Comparison of ENCODE assay signal across 8 cellular contexts in the genomic region with DNA sequence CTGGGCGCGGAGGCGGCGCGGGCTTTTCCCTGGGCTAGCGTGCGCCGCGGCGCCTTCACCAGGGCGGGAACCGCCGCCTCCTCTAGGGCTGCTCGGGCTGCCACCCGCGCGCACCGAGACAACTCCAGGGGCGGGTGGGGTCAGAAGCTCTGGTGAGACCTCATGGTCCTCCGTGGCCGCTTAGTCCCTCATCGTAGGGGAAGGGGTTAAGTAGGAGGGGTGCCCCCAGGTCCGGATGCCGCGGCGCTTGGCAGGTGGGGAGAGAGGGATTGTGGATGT. TPM values are rescaled to one million over a fixed set of nuclear protein-coding genes. Genes with fewer than 3 reads are reported as not detected.
A peak's percentile ranks its signal among the peaks of the same experiment; 100 is the strongest.
DNase-seq lines count a peak whose midpoint lies in the region; ATAC-seq and TF ChIP-seq lines count a peak whose summit lies in the region.

No MANE protein-coding gene starts in this region.

- no peaks in the 10 kb centered on the region for H3K36me3 Mint-ChIP-seq in neural crest cell (ENCODE audit: low read depth)

- no peak for TF ChIP-seq CTCF in GM13976 (IDR thresholded peaks at IDR 0.05; ENCODE audit: borderline replicate concordance, control extremely low read depth, extremely low read depth, insufficient read depth, missing control alignments)
- TF ChIP-seq CTCF in fibroblast of mammary gland (conservative IDR thresholded peaks at IDR 0.05; ENCODE audit: control insufficient read depth, insufficient read depth, low read depth, low read length), result no peak
- TF ChIP-seq CTCF in neural crest cell (conservative IDR thresholded peaks at IDR 0.05), result no peak

- H3K27me3 Mint-ChIP-seq in neural crest cell (ENCODE audit: low read depth), result peaks cover 64% of the 10 kb centered on the region

- ATAC-seq in GM19467 (IDR thresholded peaks at IDR 0.05; ENCODE audit: unreplicated experiment) (no peak), HG03469 (IDR thresholded peaks at IDR 0.05; ENCODE audit: unreplicated experiment) (no peak), HG02798 (IDR thresholded peaks at IDR 0.05; ENCODE audit: poor library complexity, unreplicated experiment) (no peak), HG03108 (IDR thresholded peaks at IDR 0.05; ENCODE audit: unreplicated experiment) (no peak)

- no peaks in the 10 kb centered on the region for H3K9me3 Mint-ChIP-seq in neural crest cell

- DNase-seq in GM13976 (ENCODE audit: low spot score) (peak; percentile 50), SJCRH30 (peak in 1 of 2 experiments; percentile 11), fibroblast of mammary gland (ENCODE audit: low read depth) (no peak), neural crest cell (ENCODE audit: low read depth, low spot score) (no peak)

- H3K4me1 ChIP-seq in SJCRH30, result peaks cover 2% of the 10 kb centered on the region; the same call in 1 of the 2 replicates

- H3K27ac ChIP-seq in SJCRH30, result no peak overlapping the region

- H3K27ac Mint-ChIP-seq in neural crest cell (ENCODE audit: unreplicated experiment), result no peak overlapping the region

- H3K27me3 ChIP-seq in SJCRH30, result peaks cover 44% of the 10 kb centered on the region

- H3K36me3 ChIP-seq in SJCRH30, result no peaks in the 10 kb centered on the region

- H3K4me3 ChIP-seq in SJCRH30, result peak overlapping the region; percentile 50
- peak overlapping the region; percentile 48 for H3K4me3 ChIP-seq in fibroblast of mammary gland (ENCODE audit: control insufficient read depth, low read depth, low read length)

- peaks cover 31% of the 10 kb centered on the region for H3K4me1 Mint-ChIP-seq in neural crest cell

- peak overlapping the region; percentile 74 for H3K4me3 Mint-ChIP-seq in neural crest cell

- in situ Hi-C loops in GM13976 (cut with MboI; ENCODE audit: low sequenced_read_pairs, unreplicated experiment), result no loop called here

- H3K9me3 ChIP-seq in SJCRH30 (replicated peaks), result 0 out of 2 replicates have a peak, but pooled peaks cover 6% of the 10 kb centered on the region

RNA-seq across cellular contexts. Expression of a gene that starts 0.6 kb away (rescaled TPM):
- 0.20 and 0.30 TPM in 2 replicates for total RNA-seq in SJCRH30 (2014; rRNA removed; shearing (Covaris generic))
- 1.5 and 1.6 TPM in 2 replicates for total RNA-seq in neural crest cell
